In the genomic region with DNA sequence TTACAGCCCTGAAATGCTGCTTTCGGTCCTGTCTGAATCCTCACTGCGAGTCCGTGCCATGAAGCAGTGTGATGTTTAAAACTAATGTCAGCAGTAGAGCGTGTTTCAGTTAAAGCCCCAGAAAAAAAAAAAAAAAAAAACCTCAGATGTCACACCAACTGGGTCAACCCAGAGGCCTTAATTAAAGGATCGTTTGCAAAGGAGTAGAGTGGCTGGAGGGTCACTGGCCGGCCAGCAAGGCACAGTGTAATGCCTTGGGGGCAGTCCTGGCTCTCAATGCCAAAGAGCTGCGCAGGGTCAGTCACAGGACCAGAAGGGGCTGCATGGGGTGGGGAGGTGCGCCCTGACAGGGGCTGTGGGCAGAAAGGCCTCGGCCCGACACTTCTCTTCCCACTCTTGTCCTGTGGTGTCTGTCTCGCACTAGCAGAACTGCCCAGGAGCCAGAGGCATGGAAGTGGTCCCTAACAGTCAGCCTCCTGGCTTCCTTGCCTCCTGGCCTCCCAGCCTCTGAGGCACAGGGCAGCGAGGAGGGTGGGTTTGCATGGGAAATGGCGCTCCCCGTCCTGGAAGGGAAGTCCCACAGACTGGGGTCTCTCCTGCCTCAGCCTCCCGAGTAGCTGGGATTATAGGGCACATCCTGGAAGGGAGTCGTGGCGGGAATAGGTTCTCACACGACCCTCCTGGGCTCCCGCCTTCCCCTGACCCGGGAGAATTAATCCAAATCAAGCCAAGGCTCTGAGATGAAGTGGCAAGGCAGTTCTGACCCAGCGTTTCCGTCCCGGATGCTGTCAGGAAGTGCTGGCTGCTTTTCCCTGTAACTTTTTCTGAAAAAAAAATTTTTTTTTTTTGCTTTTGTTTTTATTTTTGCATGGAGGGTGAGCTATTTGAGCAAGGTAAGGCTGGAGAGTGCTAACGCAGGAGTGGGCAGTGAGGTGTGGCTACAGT, we compare ENCODE assay signal across 18 cellular contexts. TPM values are rescaled to one million over a fixed set of nuclear protein-coding genes. Genes with fewer than 3 reads are reported as not detected.
DNase-seq lines count a peak whose midpoint lies in the region; ATAC-seq and TF ChIP-seq lines count a peak whose summit lies in the region.
"Had no signal": no experiment of that assay in that cellular context is flagged by ENCODE, and none has a peak within 500 bp of the region (broad histone marks: within the 10 kb centered on the region; RNA-seq: fewer than 3 reads in every experiment).

No MANE protein-coding gene starts in this region.

- H2BK15ac ChIP-seq in H9 (ENCODE audit: low read depth, low read length): no peak overlapping the region

- H3K4me3 Mint-ChIP-seq in glutamatergic neuron (ENCODE audit: unreplicated experiment) (peak overlapping the region; percentile 50), H9 (no peak overlapping the region)
- H3K4me3 Mint-ChIP-seq: activated CD4-positive, alpha-beta memory T cell treated with anti-CD3 and anti-CD28 coated beads, Interleukin-2, amount 10 ng/mL, durations not matched to agents 7 days and 5 days; T-helper 1 cell treated with Interleukin-12 subunit alpha and Interleukin-12 subunit beta and Interleukin-4 antibody, amounts not matched to agents 30 μg/mL and 1 μg/mL, for 36 hours had no signal

- H4K91ac ChIP-seq in H9 (ENCODE audit: insufficient read length, low read depth, low read length): no peak overlapping the region

- no peak overlapping the region for H4K5ac ChIP-seq in H9 (ENCODE audit: insufficient read length, low read depth, low read length)

- H3K4me1 ChIP-seq in RWPE2 (ENCODE audit: insufficient read depth, poor library complexity, severe bottlenecking) (no peaks in the 10 kb centered on the region), stomach (peaks cover 0 to 7% (median 0%) of the 10 kb centered on the region in 4 donors), gastroesophageal sphincter (no peaks in the 10 kb centered on the region), H9 (ENCODE audit: insufficient read depth, low read length) (no peaks in the 10 kb centered on the region)

- H3K23me2 ChIP-seq in H9 (ENCODE audit: insufficient read length, low read depth, low read length, poor library complexity, severe bottlenecking): no peaks in the 10 kb centered on the region

- DNase-seq in activated CD8-positive, alpha-beta memory T cell treated with anti-CD3 and anti-CD28 coated beads, Interleukin-2, amount 50 U/mL, for 48 hours: peak; percentile 48
- no peak for DNase-seq in activated CD8-positive, alpha-beta memory T cell treated with anti-CD3 and anti-CD28 coated beads, Interleukin-2, amount 50 U/mL, for 4 hours
- peak; percentile 39 for DNase-seq in RWPE2 (ENCODE audit: low spot score)
- DNase-seq in glutamatergic neuron: no peak
- DNase-seq in stomach: peak; percentile 17
- DNase-seq in NCI-H446 treated with DMSO at 0.1 percent for 48 hours (lab: John Stamatoyannopoulos, UW): no peak
- DNase-seq in H9: no peak
- DNase-seq: activated CD4-positive, CD25-positive, alpha-beta regulatory T cell; MM.1S; NCI-H1105 treated with DMSO at 0.1 percent for 48 hours; NCI-H526; pancreas had no signal

- H3K36me3 Mint-ChIP-seq in glutamatergic neuron (ENCODE audit: unreplicated experiment) (no peaks in the 10 kb centered on the region), H9 (ENCODE audit: insufficient read depth in 1 of 3, low read depth in 3 of 3) (peaks cover 7 to 10% (median 8%) of the 10 kb centered on the region in 3 experiments; a peak in 5 of 7 replicates)

- H3K27me3 ChIP-seq in RWPE2 (ENCODE audit: insufficient read depth, poor library complexity, severe bottlenecking): no peaks in the 10 kb centered on the region
- no peaks in the 10 kb centered on the region for H3K27me3 ChIP-seq in stomach
- no peaks in the 10 kb centered on the region for H3K27me3 ChIP-seq in gastroesophageal sphincter
- H3K27me3 ChIP-seq in H9 (ENCODE audit: insufficient read depth, low read length): no peaks in the 10 kb centered on the region
- H3K27me3 ChIP-seq: hepatocyte, pancreas, suprapubic skin had no signal

- H4K20me1 ChIP-seq in H9 (ENCODE audit: control insufficient read depth, insufficient read depth, insufficient read length): no peaks in the 10 kb centered on the region

- TF ChIP-seq EP300 in stomach (IDR thresholded peaks at IDR 0.05) (no peak), gastroesophageal sphincter (IDR thresholded peaks at IDR 0.05) (no peak)

- peaks cover 23% of the 10 kb centered on the region for H3K27me3 Mint-ChIP-seq in glutamatergic neuron (ENCODE audit: unreplicated experiment)
- no peaks in the 10 kb centered on the region for H3K27me3 Mint-ChIP-seq in H9 (ENCODE audit: low read depth)

- H3K14ac ChIP-seq in H9 (ENCODE audit: insufficient read depth, low read length): no peak overlapping the region; the same call in 1 of the 2 replicates

- H3K4me1 Mint-ChIP-seq in glutamatergic neuron (ENCODE audit: low read depth, unreplicated experiment) (peaks cover 51% of the 10 kb centered on the region), H9 (0 out of 4 replicates have a peak, but pooled peaks cover 0 to 4% of the 10 kb centered on the region in 2 experiments)

- no peak overlapping the region for H2BK5ac ChIP-seq in H9 (ENCODE audit: insufficient read length, low read length)

- H3K4me3 ChIP-seq in RWPE2 (ENCODE audit: severe bottlenecking) (no peak overlapping the region), stomach (no peak overlapping the region), gastroesophageal sphincter (no peak overlapping the region)
- H3K4me3 ChIP-seq: GM12878, hepatocyte, pancreas, suprapubic skin had no signal

- H2BK12ac ChIP-seq in H9 (ENCODE audit: insufficient read length, low read depth, low read length): no peak overlapping the region

- TF ChIP-seq POLR2A in stomach (IDR thresholded peaks at IDR 0.05) (no peak), gastroesophageal sphincter (IDR thresholded peaks at IDR 0.05) (no peak)

- TF ChIP-seq CTCF in RWPE2 (IDR thresholded peaks at IDR 0.05; ENCODE audit: poor library complexity, severe bottlenecking): no peak
- TF ChIP-seq CTCF in glutamatergic neuron (IDR thresholded peaks at IDR 0.05; ENCODE audit: partially characterized antibody, unreplicated experiment): no peak
- no peak for TF ChIP-seq CTCF in stomach (IDR thresholded peaks at IDR 0.05)
- no peak for TF ChIP-seq CTCF in gastroesophageal sphincter (IDR thresholded peaks at IDR 0.05)
- no peak for TF ChIP-seq CTCF in H9 (conservative IDR thresholded peaks at IDR 0.05)

- H2BK120ac ChIP-seq in H9 (ENCODE audit: low read depth, low read length, poor library complexity, severe bottlenecking): no peak overlapping the region

- H3K9ac ChIP-seq in H9 (ENCODE audit: extremely low read depth, insufficient read length, low read length): no peak overlapping the region

- peaks cover 15% of the 10 kb centered on the region for H3K36me3 ChIP-seq in RWPE2 (ENCODE audit: low read depth)
- H3K36me3 ChIP-seq in stomach: peaks cover 13 to 77% (median 52%) of the 10 kb centered on the region in 4 donors
- peaks cover 0 to 75% of the 10 kb centered on the region in 2 donors for H3K36me3 ChIP-seq in gastroesophageal sphincter

- no peak for ATAC-seq in RWPE2 (ENCODE audit: low read depth)
- no peak for ATAC-seq in gastroesophageal sphincter
- ATAC-seq: GM12878 had no signal

- no peak overlapping the region for H3K4ac ChIP-seq in H9 (ENCODE audit: low read depth, low read length)

- intact Hi-C loops in stomach (cut with DNase I; ENCODE audit: low total_unique reads): no loop called here

- H3K27ac ChIP-seq in RWPE2 (ENCODE audit: poor library complexity, severe bottlenecking) (no peak overlapping the region), stomach (no peak overlapping the region), gastroesophageal sphincter (no peak overlapping the region), H9 (ENCODE audit: insufficient read length, low read depth, low read length) (no peak overlapping the region)
- H3K27ac ChIP-seq: hepatocyte, pancreas, suprapubic skin had no signal

- H2AFZ ChIP-seq in H9 (ENCODE audit: low read length): no peak overlapping the region
- H2AFZ ChIP-seq: hepatocyte had no signal

- H3K9me3 Mint-ChIP-seq in glutamatergic neuron (ENCODE audit: unreplicated experiment): peaks cover 25% of the 10 kb centered on the region
- no peaks in the 10 kb centered on the region for H3K9me3 Mint-ChIP-seq in H9
- H3K9me3 Mint-ChIP-seq: activated CD4-positive, alpha-beta memory T cell treated with anti-CD3 and anti-CD28 coated beads, Interleukin-2, amount 10 ng/mL, durations not matched to agents 7 days and 5 days; T-helper 1 cell treated with Interleukin-12 subunit alpha and Interleukin-12 subunit beta and Interleukin-4 antibody, amounts not matched to agents 30 μg/mL and 1 μg/mL, for 36 hours had no signal

- H3K79me1 ChIP-seq in H9 (ENCODE audit: insufficient read depth, low read depth, low read length, poor library complexity, severe bottlenecking): no peaks in the 10 kb centered on the region

- no peak overlapping the region for H2BK20ac ChIP-seq in H9 (ENCODE audit: low read depth, low read length, poor library complexity, severe bottlenecking)

- H3K27ac Mint-ChIP-seq in glutamatergic neuron (ENCODE audit: unreplicated experiment) (peak overlapping the region; percentile 91), H9 (peak overlapping the region in 1 of 3 experiments; percentile 48; a peak in 2 of 7 replicates)
- H3K27ac Mint-ChIP-seq: activated CD4-positive, alpha-beta memory T cell treated with anti-CD3 and anti-CD28 coated beads, Interleukin-2, amount 10 ng/mL, durations not matched to agents 7 days and 5 days; T-helper 1 cell treated with Interleukin-12 subunit alpha and Interleukin-12 subunit beta and Interleukin-4 antibody, amounts not matched to agents 30 μg/mL and 1 μg/mL, for 36 hours had no signal

- H3K56ac ChIP-seq in H9 (ENCODE audit: insufficient read length, low read depth, low read length): no peak overlapping the region

- WGBS in stomach, 5 donors: 81 to 92% (median 92%) methylated on average over 24 of the region's 24 CpGs
- WGBS in gastroesophageal sphincter (ENCODE audit: low coverage in 1 of 2), 2 donors: 65% methylated on average over 15 of the region's 24 CpGs; no CpG with 5 or more reads in 1 of the 2 donors
- no CpG with 5 or more reads among the region's 24 CpGs for WGBS in H9 (ENCODE audit: extremely low coverage, insufficient read length, low lambda C conversion rate)

- no peak overlapping the region for H4K8ac ChIP-seq in H9 (replicated peaks; ENCODE audit: insufficient read length, low read depth, low read length)

- no peak overlapping the region for H3K4me2 ChIP-seq in H9 (ENCODE audit: insufficient read depth, insufficient read length, low read length)
- H3K4me2 ChIP-seq: hepatocyte had no signal

- H2AK5ac ChIP-seq in H9 (ENCODE audit: insufficient read length, low read length): no peak overlapping the region

- no peak overlapping the region for H3T11ph ChIP-seq in H9 (ENCODE audit: low read length)

- H3K9me3 ChIP-seq in RWPE2 (ENCODE audit: severe bottlenecking): no peaks in the 10 kb centered on the region
- no peaks in the 10 kb centered on the region for H3K9me3 ChIP-seq in stomach
- no peaks in the 10 kb centered on the region for H3K9me3 ChIP-seq in gastroesophageal sphincter
- no peaks in the 10 kb centered on the region for H3K9me3 ChIP-seq in H9 (ENCODE audit: control insufficient read depth, low read depth, low read length)
- H3K9me3 ChIP-seq: pancreas, suprapubic skin had no signal

- H3K79me2 ChIP-seq in H9 (ENCODE audit: insufficient read depth, low read length): no peaks in the 10 kb centered on the region
- H3K79me2 ChIP-seq: hepatocyte had no signal

- H3K18ac ChIP-seq in H9 (ENCODE audit: insufficient read length, low read depth, low read length): no peak overlapping the region

- H3K23ac ChIP-seq in H9 (ENCODE audit: insufficient read length, low read depth, low read length): no peak overlapping the region

RNA-seq across cellular contexts. Expression of a gene that starts 53.7 kb away (rescaled TPM):
- total RNA-seq in glutamatergic neuron (ENCODE audit: unreplicated experiment) (17.0 TPM), stomach (100 to 1,000 TPM in 1 of 5 donors, 10 to 100 TPM in 4; 48.4 to 120 (median 88.1) TPM), gastroesophageal sphincter (10 to 100 TPM; 57.9 to 93.2 (median 72.8) TPM), H9 (2021) (9.7 and 10.0 TPM in 2 replicates)
- 100 to 1,000 TPM in 2 of 3 donors, 10 to 100 TPM in 1; 64.7 to 188 (median 155) TPM for polyA plus RNA-seq in stomach

Comparison
In these comparisons a context has a peak if more than half of its experiments do, and no peak if none do; other contexts are left out.
1. DNase-seq: peak in activated CD8-positive, alpha-beta memory T cell treated with anti-CD3 and anti-CD28 coated beads, Interleukin-2, amount 50 U/mL, for 48 hours (single experiment), RWPE2 (single experiment) and stomach (single experiment); none in activated CD8-positive, alpha-beta memory T cell treated with anti-CD3 and anti-CD28 coated beads, Interleukin-2, amount 50 U/mL, for 4 hours (single experiment), glutamatergic neuron (single experiment), NCI-H446 treated with DMSO at 0.1 percent for 48 hours (single experiment) and H9 (single experiment).